ENCODE assay signal across 17 cellular contexts in genomic region chr21:46000182-46000730, GRCh38. TPM values are rescaled to one million over a fixed set of nuclear protein-coding genes. Genes with fewer than 3 reads are reported as not detected.
DNase-seq lines count a peak whose midpoint lies in the region; ATAC-seq and TF ChIP-seq lines count a peak whose summit lies in the region.
"Had no signal": no experiment of that assay in that cellular context is flagged by ENCODE, and none has a peak within 500 bp of the region (broad histone marks: within the 10 kb centered on the region; RNA-seq: fewer than 3 reads in every experiment).

No MANE protein-coding gene starts in this region.

- H3K9me1 ChIP-seq in IMR-90 (ENCODE audit: insufficient read depth, low read length): no peaks in the 10 kb centered on the region

- WGBS in IMR-90 (ENCODE audit: extremely low coverage in 2 of 2, insufficient read length in 1 of 2), 2 experiments: 100% methylated on average over 2 of the region's 27 CpGs; no CpG with 5 or more reads in 1 of the 2 experiments
- no CpG with 5 or more reads among the region's 27 CpGs for WGBS in gastroesophageal sphincter (ENCODE audit: low coverage in 1 of 2), 2 donors

- H3K23ac ChIP-seq in IMR-90 (ENCODE audit: low read depth, low read length): no peak overlapping the region

- H4K8ac ChIP-seq in IMR-90 (ENCODE audit: low read depth in 2 of 2, low read length in 2 of 2): no peak overlapping the region

- H3K4ac ChIP-seq in IMR-90 (ENCODE audit: low read depth, low read length): no peak overlapping the region

- H3K9me3 ChIP-seq in IMR-90 (ENCODE audit: control insufficient read depth, insufficient read depth, low read length) (no peaks in the 10 kb centered on the region), gastroesophageal sphincter (no peaks in the 10 kb centered on the region)

- H3K27me3 ChIP-seq in IMR-90 (ENCODE audit: control insufficient read depth, insufficient read depth, low read length) (no peaks in the 10 kb centered on the region), gastroesophageal sphincter (no peaks in the 10 kb centered on the region)

- DNase-seq in CD14-positive monocyte (ENCODE audit: low spot score): peak; percentile 37
- no peak for DNase-seq in IMR-90
- peak; percentile 82 for DNase-seq in osteocyte (ENCODE audit: extremely low spot score, unreplicated experiment)
- DNase-seq in ureter (ENCODE audit: low spot score): no peak
- DNase-seq in stimulated activated CD4-positive, alpha-beta T cell treated with anti-CD3 and anti-CD28 coated beads, Interleukin-4, amount 100 ng/mL, for 4 hours: no peak
- DNase-seq in A172 (ENCODE audit: low spot score): no peak
- DNase-seq: activated B cell treated with CpG ODN at 0.5 μM for 24 hours; activated naive CD4-positive, alpha-beta T cell treated with anti-CD3 and anti-CD28 coated beads for 36 hours; C1 segment of cervical spinal cord; dermis blood vessel endothelial cell; midbrain; NCI-H187 treated with DMSO at 0.1 percent for 48 hours; nucleus accumbens; stimulated activated CD4-positive, alpha-beta T cell treated with anti-CD3 and anti-CD28 coated beads, Interleukin-4, amount 100 ng/mL, for 1 hour had no signal

- no peak overlapping the region for H3K14ac ChIP-seq in IMR-90 (replicated peaks; ENCODE audit: low read depth, low read length)

- H3K4me1 Mint-ChIP-seq in CD14-positive monocyte: no peaks in the 10 kb centered on the region
- H3K4me1 Mint-ChIP-seq in osteocyte (ENCODE audit: unreplicated experiment): peaks cover 8% of the 10 kb centered on the region
- H3K4me1 Mint-ChIP-seq: activated B cell treated with CpG ODN at 0.5 μM for 24 hours, GM23338, IgD-negative memory B cell had no signal

- no peak overlapping the region for H2BK20ac ChIP-seq in IMR-90 (ENCODE audit: low read depth, low read length)

- dilution Hi-C loops in IMR-90 (cut with HindIII; ENCODE audit: low sequenced_read_pairs, unreplicated experiment): no loop called here

- H3K36me3 Mint-ChIP-seq in CD14-positive monocyte (no peaks in the 10 kb centered on the region), osteocyte (ENCODE audit: unreplicated experiment) (peaks cover 14% of the 10 kb centered on the region)
- H3K36me3 Mint-ChIP-seq: IgD-negative memory B cell had no signal

- no peak overlapping the region for H4K5ac ChIP-seq in IMR-90 (ENCODE audit: low read depth, low read length)

- TF ChIP-seq POLR2A in IMR-90 (IDR thresholded peaks at IDR 0.05; ENCODE audit: low read depth, low read length) (peak; percentile 27; the same call in 1 of the 2 replicates), gastroesophageal sphincter (IDR thresholded peaks at IDR 0.05) (no peak)

- no peak overlapping the region for H3K4me2 ChIP-seq in IMR-90 (ENCODE audit: low read depth, low read length)
- H3K4me2 ChIP-seq: GM23338 had no signal

- TF ChIP-seq CTCF in CD14-positive monocyte (IDR thresholded peaks at IDR 0.05) (no peak), IMR-90 (conservative IDR thresholded peaks at IDR 0.05; ENCODE audit: low read depth, low read length) (no peak), gastroesophageal sphincter (IDR thresholded peaks at IDR 0.05) (no peak), osteocyte (IDR thresholded peaks at IDR 0.05) (no peak)

- no peak overlapping the region for H2BK15ac ChIP-seq in IMR-90 (ENCODE audit: low read depth, low read length)

- TF ChIP-seq RAD21 in IMR-90 (IDR thresholded peaks at IDR 0.05; ENCODE audit: low read length): no peak

- H3K27ac ChIP-seq in IMR-90 (ENCODE audit: insufficient read depth, low read length) (peak overlapping the region; percentile 28; the same call in 1 of the 2 replicates), gastroesophageal sphincter (peak overlapping the region; percentile 41 to 84 (median 80))

- in situ Hi-C loops in IMR-90 (cut with MboI; ENCODE audit: low sequenced_read_pairs): no loop called here

- CTCF ChIA-PET in IMR-90 (lab: Yijun Ruan, JAX): no interaction called here

- no peak overlapping the region for H3K56ac ChIP-seq in IMR-90 (ENCODE audit: extremely low read depth, insufficient read depth, low read length)

- intact Hi-C loops in CD14-positive monocyte (cut with micrococcal nuclease) (no loop called here), IMR-90 (cut with micrococcal nuclease) (no loop called here)

- H4K20me1 ChIP-seq in IMR-90 (ENCODE audit: insufficient read depth, low read length): peaks cover 68% of the 10 kb centered on the region

- H3K27me3 Mint-ChIP-seq in CD14-positive monocyte (ENCODE audit: low read depth in 3 of 3): no peaks in the 10 kb centered on the region
- no peaks in the 10 kb centered on the region for H3K27me3 Mint-ChIP-seq in osteocyte (ENCODE audit: unreplicated experiment)
- H3K27me3 Mint-ChIP-seq: activated B cell treated with CpG ODN at 0.5 μM for 24 hours, IgD-negative memory B cell had no signal

- H3K9me3 Mint-ChIP-seq in CD14-positive monocyte: peaks cover 17 to 61% (median 34%) of the 10 kb centered on the region in 7 donors
- H3K9me3 Mint-ChIP-seq in osteocyte (ENCODE audit: unreplicated experiment): no peaks in the 10 kb centered on the region
- H3K9me3 Mint-ChIP-seq: activated B cell treated with CpG ODN at 0.5 μM for 24 hours; activated naive CD4-positive, alpha-beta T cell treated with anti-CD3 and anti-CD28 coated beads for 36 hours; IgD-negative memory B cell had no signal

- H3K4me3 Mint-ChIP-seq in CD14-positive monocyte: no peak overlapping the region
- H3K4me3 Mint-ChIP-seq in osteocyte (ENCODE audit: unreplicated experiment): no peak overlapping the region
- H3K4me3 Mint-ChIP-seq: activated B cell treated with CpG ODN at 0.5 μM for 24 hours; activated naive CD4-positive, alpha-beta T cell treated with anti-CD3 and anti-CD28 coated beads for 36 hours; GM23338 had no signal

- no peak overlapping the region for H2AFZ ChIP-seq in IMR-90 (replicated peaks; ENCODE audit: low read length, poor library complexity)
- H2AFZ ChIP-seq: GM23338 had no signal

- H2BK120ac ChIP-seq in IMR-90 (ENCODE audit: low read depth, low read length): no peak overlapping the region

- H3K27ac Mint-ChIP-seq in CD14-positive monocyte (no peak overlapping the region), osteocyte (ENCODE audit: unreplicated experiment) (no peak overlapping the region)
- H3K27ac Mint-ChIP-seq: activated B cell treated with CpG ODN at 0.5 μM for 24 hours; activated naive CD4-positive, alpha-beta T cell treated with anti-CD3 and anti-CD28 coated beads for 36 hours; GM23338; IgD-negative memory B cell had no signal

- H4K91ac ChIP-seq in IMR-90 (ENCODE audit: insufficient read depth, low read depth, low read length): no peak overlapping the region

- H2AK5ac ChIP-seq in IMR-90 (ENCODE audit: low read depth, low read length): no peak overlapping the region

- no TSS peak for BruUV-seq in IMR-90 (replicated peaks; lab: Mats Ljungman, UMichigan)

- POLR2A ChIA-PET in IMR-90 (lab: Charles Lee; ENCODE audit: unreplicated experiment): interaction anchor here (0.6 kb wide), 1 partner anchor 56 kb away, joined by 9 read pairs; no protein-coding TSS in a partner anchor

- no peak overlapping the region for H3K18ac ChIP-seq in IMR-90 (ENCODE audit: low read depth, low read length)

- no peak for ATAC-seq in IMR-90 (ENCODE audit: low read depth)
- peak; percentile 51 for ATAC-seq in gastroesophageal sphincter

- H3K36me3 ChIP-seq in IMR-90 (ENCODE audit: control insufficient read depth, insufficient read depth, low read length) (peaks cover 97% of the 10 kb centered on the region), gastroesophageal sphincter (peaks cover 0 to 94% of the 10 kb centered on the region in 2 donors)

- TF ChIP-seq EP300 in gastroesophageal sphincter (IDR thresholded peaks at IDR 0.05): no peak

- H3K4me3 ChIP-seq in IMR-90 (ENCODE audit: insufficient read depth, low read depth, low read length) (no peak overlapping the region), gastroesophageal sphincter (no peak overlapping the region)
- H3K4me3 ChIP-seq: GM23338 had no signal

- H2BK5ac ChIP-seq in IMR-90 (ENCODE audit: low read depth, low read length, poor library complexity, severe bottlenecking): no peak overlapping the region

- H2AK9ac ChIP-seq in IMR-90 (replicated peaks; ENCODE audit: low read depth, low read length, poor library complexity): peak overlapping the region; percentile 19

- H3K9ac ChIP-seq in IMR-90 (ENCODE audit: low read depth, low read length): no peak overlapping the region

- H3K79me1 ChIP-seq in IMR-90 (ENCODE audit: low read depth in 1 of 2, low read length in 2 of 2): peaks cover 7 to 42% of the 10 kb centered on the region in 2 experiments

- H3K4me1 ChIP-seq in IMR-90 (ENCODE audit: control insufficient read depth, insufficient read depth, low read length) (0 out of 2 replicates have a peak, but pooled peaks cover 1% of the 10 kb centered on the region), gastroesophageal sphincter (peaks cover 0 to 66% (median 7%) of the 10 kb centered on the region in 3 donors)

TF ChIP-seq in IMR-90, 13 proteins besides CTCF, POLR2A, EP300 and RAD21 (continues in another document):
- no peak for TF ChIP-seq RFX5 (IDR thresholded peaks at IDR 0.05; ENCODE audit: low read depth, low read length)
- no peak for TF ChIP-seq CHD1 (IDR thresholded peaks at IDR 0.05; ENCODE audit: low read depth, low read length)
- TF ChIP-seq NFE2L2 (IDR thresholded peaks at IDR 0.05; ENCODE audit: low read depth, low read length): no peak
- no peak for TF ChIP-seq RCOR1 (IDR thresholded peaks at IDR 0.05; ENCODE audit: insufficient replicate concordance, low read length)
- TF ChIP-seq MAZ (IDR thresholded peaks at IDR 0.05; ENCODE audit: borderline replicate concordance, low read depth, low read length): no peak
- no peak for TF ChIP-seq FOS (IDR thresholded peaks at IDR 0.05; ENCODE audit: low read depth, low read length)
- TF ChIP-seq CEBPB (IDR thresholded peaks at IDR 0.05; ENCODE audit: low read depth, low read length): no peak
- TF ChIP-seq ELK1 (IDR thresholded peaks at IDR 0.05; ENCODE audit: borderline replicate concordance, low read depth, low read length): no peak

RNA-seq across cellular contexts. Expression of gene COL6A1, which starts 18.7 kb away (rescaled TPM):
- polyA plus RNA-seq in CD14-positive monocyte (under 1 TPM; 0.08 to 0.10 TPM), IMR-90 (2012; rRNA removed) (1,556 and 1,578 TPM in 2 replicates)
- total RNA-seq in IMR-90 (2012; rRNA removed) (173 and 186 TPM in 2 replicates), gastroesophageal sphincter (1,000 to 10,000 TPM in 2 of 4 donors, 100 to 1,000 TPM in 2; 477 to 1,231 (median 878) TPM), osteocyte (1,503 and 1,582 TPM in 2 replicates), ureter (289 TPM)
- 1,992 and 3,331 TPM in 2 replicates for polyA plus RNA-seq in IMR-90 (2012; cell fraction: cytosol; rRNA removed)
- 5,237 and 11,886 TPM in 2 replicates for polyA plus RNA-seq in IMR-90 (2012; cell fraction: nucleus; rRNA removed; ENCODE audit: low replicate concordance)
- total RNA-seq in A172 (2014; rRNA removed; shearing (Covaris generic)): 329 and 393 TPM in 2 replicates
- polyA plus RNA-seq: IgD-negative memory B cell had no signal

Comparison
In these comparisons a context has a peak if more than half of its experiments do, and no peak if none do; other contexts are left out.
1. DNase-seq: peak in CD14-positive monocyte (single experiment) and osteocyte (single experiment); none in IMR-90 (single experiment), ureter (single experiment), stimulated activated CD4-positive, alpha-beta T cell treated with anti-CD3 and anti-CD28 coated beads, Interleukin-4, amount 100 ng/mL, for 4 hours (0 of 2) and A172 (single experiment).